In the genomic region with DNA sequence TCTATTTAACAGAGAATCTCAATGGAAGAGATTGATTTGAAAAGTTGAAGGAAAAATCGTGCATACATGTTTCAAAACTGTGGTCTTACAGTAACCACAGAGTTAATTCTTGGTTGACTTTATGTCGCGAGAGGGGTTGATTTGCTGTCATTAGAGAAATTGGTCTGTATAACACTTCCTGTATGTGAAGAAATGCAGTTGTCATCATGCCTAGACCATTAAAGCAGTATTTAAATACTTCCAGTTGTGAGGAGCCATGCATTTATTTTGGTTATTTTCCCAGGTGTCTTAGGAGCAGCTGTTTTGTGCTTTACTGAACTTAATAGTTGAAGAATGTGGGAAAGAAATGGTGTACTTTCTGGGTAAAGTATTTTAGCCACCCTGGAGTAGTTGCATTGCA, we compare ENCODE assay signal across 18 cellular contexts.
"Had no signal": no experiment of that assay in that cellular context is flagged by ENCODE, and none has a peak within 500 bp of the region (broad histone marks: within the 10 kb centered on the region; RNA-seq: fewer than 3 reads in every experiment).

No MANE protein-coding gene starts in this region.

- H3K27ac ChIP-seq: psoas muscle had no signal

- ATAC-seq: esophagus mucosa; left cardiac atrium; naive thymus-derived CD4-positive, alpha-beta T cell; psoas muscle; sciatic nerve; T-cell had no signal

- DNase-seq: activated CD4-positive, alpha-beta T cell treated with anti-CD3 and anti-CD28 coated beads, Interleukin-2, amount 10 ng/mL, durations not matched to agents 24 days and 14 days; activated naive CD4-positive, alpha-beta T cell treated with anti-CD3 and anti-CD28 coated beads, Interleukin-2, amount 10 ng/mL, durations not matched to agents 7 days and 5 days; activated T-cell treated with anti-CD3 and anti-CD28 coated beads for 4 hours; amygdala; brain microvascular endothelial cell; dorsolateral prefrontal cortex; left cardiac atrium; naive thymus-derived CD4-positive, alpha-beta T cell; nucleus accumbens; psoas muscle; stimulated activated CD4-positive, alpha-beta T cell treated with anti-CD3 and anti-CD28 coated beads, Interleukin-2, amount 100 ng/mL, for 48 hours; T-cell; T1000 had no signal

- H3K36me3 Mint-ChIP-seq: activated naive CD4-positive, alpha-beta T cell treated with anti-CD3 and anti-CD28 coated beads, Interleukin-2, amount 10 ng/mL, durations not matched to agents 7 days and 5 days had no signal

- H3K36me3 ChIP-seq: brain microvascular endothelial cell, tibial nerve had no signal

- H3K27ac Mint-ChIP-seq: activated CD4-positive, alpha-beta T cell treated with anti-CD3 and anti-CD28 coated beads, Interleukin-2, amount 10 ng/mL, durations not matched to agents 24 days and 14 days; activated naive CD4-positive, alpha-beta T cell treated with anti-CD3 and anti-CD28 coated beads, Interleukin-2, amount 10 ng/mL, durations not matched to agents 7 days and 5 days; activated T-helper 2 cell treated with anti-CD3 and anti-CD28 coated beads, Interferon-gamma antibody, Interleukin-2, Interleukin-4, amounts not matched to agents 10 μg/mL and 5 μg/mL and 100 μg/mL, durations not matched to agents 14 hours and 24 hours and 36 hours; naive thymus-derived CD4-positive, alpha-beta T cell; T-cell had no signal

- H3K9me3 Mint-ChIP-seq: activated CD4-positive, alpha-beta T cell treated with anti-CD3 and anti-CD28 coated beads, Interleukin-2, amount 10 ng/mL, durations not matched to agents 24 days and 14 days; activated naive CD4-positive, alpha-beta T cell treated with anti-CD3 and anti-CD28 coated beads, Interleukin-2, amount 10 ng/mL, durations not matched to agents 7 days and 5 days; activated T-helper 2 cell treated with anti-CD3 and anti-CD28 coated beads, Interferon-gamma antibody, Interleukin-2, Interleukin-4, amounts not matched to agents 10 μg/mL and 5 μg/mL and 100 μg/mL, durations not matched to agents 14 hours and 24 hours and 36 hours; naive thymus-derived CD4-positive, alpha-beta T cell; T-cell had no signal

- H3K27me3 Mint-ChIP-seq: activated naive CD4-positive, alpha-beta T cell treated with anti-CD3 and anti-CD28 coated beads, Interleukin-2, amount 10 ng/mL, durations not matched to agents 7 days and 5 days; T-cell had no signal

- H3K4me3 Mint-ChIP-seq: activated CD4-positive, alpha-beta T cell treated with anti-CD3 and anti-CD28 coated beads, Interleukin-2, amount 10 ng/mL, durations not matched to agents 24 days and 14 days; activated naive CD4-positive, alpha-beta T cell treated with anti-CD3 and anti-CD28 coated beads, Interleukin-2, amount 10 ng/mL, durations not matched to agents 7 days and 5 days; naive thymus-derived CD4-positive, alpha-beta T cell; T-cell had no signal

- H3K4me3 ChIP-seq: lung, psoas muscle, tibial nerve had no signal

- H3K27me3 ChIP-seq: brain microvascular endothelial cell, dorsolateral prefrontal cortex, tibial nerve had no signal

- H3K9me3 ChIP-seq: psoas muscle, tibial nerve had no signal
